Comparison of ENCODE assay signal across 1 cellular context in the genomic region with DNA sequence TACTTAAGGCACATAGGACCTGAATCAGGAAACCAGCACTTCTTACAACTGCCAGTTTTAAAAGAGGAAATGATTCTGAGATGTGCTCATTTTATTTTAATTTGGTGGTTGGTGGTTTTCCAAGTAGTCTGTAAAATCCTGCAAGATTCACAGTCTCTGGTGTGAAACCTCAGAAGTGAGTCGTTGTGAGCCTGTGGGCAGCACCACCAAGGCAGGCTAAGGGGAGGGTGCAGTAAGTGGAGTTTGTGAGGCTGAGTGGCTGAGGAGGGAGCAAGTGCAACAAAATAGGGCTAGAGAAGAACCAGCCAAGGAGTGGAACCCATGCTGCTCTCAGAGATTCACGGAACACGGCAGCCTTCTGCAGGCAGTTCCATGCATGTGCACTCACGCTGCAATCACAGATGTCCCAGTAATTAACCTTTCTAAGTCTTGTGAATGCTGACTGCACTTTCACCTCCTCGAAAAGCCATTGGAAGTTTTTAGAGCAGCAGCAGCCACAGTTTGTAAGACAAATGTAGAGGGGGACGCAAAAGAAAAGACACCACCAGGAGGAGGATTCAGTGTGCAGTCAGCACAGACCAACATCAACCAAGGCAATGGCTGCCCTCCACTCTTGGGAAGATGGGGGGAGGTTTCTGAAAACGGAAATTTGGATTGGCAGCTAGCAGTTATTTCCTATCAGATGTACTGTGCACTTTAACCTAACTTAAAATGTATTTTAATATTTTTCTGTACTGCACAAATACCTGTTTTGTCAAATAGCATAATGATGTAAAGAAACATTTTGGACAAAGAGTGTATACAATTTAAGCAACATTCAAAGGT.
TF ChIP-seq lines count a peak whose summit lies in the region.

No MANE protein-coding gene starts in this region.

TF ChIP-seq in HepG2, 621 proteins besides CTCF, POLR2A, EP300 and RAD21 (continued from another document):
- TF ChIP-seq KLF15 (CRISPR knock-in tag; IDR thresholded peaks at IDR 0.05; ENCODE audit: borderline replicate concordance) (no peak), NFE2L1 (CRISPR knock-in tag; IDR thresholded peaks at IDR 0.05; ENCODE audit: borderline replicate concordance) (no peak), NR2F2 (IDR thresholded peaks at IDR 0.05; ENCODE audit: borderline replicate concordance, low read depth) (no peak), ESRRA (CRISPR knock-in tag; IDR thresholded peaks at IDR 0.05; ENCODE audit: low read depth) (no peak), GTF2F1 (IDR thresholded peaks at IDR 0.05; ENCODE audit: low read length) (no peak), ZBTB42 (CRISPR knock-in tag; IDR thresholded peaks at IDR 0.05) (no peak)
- TF ChIP-seq, protein P1, sequence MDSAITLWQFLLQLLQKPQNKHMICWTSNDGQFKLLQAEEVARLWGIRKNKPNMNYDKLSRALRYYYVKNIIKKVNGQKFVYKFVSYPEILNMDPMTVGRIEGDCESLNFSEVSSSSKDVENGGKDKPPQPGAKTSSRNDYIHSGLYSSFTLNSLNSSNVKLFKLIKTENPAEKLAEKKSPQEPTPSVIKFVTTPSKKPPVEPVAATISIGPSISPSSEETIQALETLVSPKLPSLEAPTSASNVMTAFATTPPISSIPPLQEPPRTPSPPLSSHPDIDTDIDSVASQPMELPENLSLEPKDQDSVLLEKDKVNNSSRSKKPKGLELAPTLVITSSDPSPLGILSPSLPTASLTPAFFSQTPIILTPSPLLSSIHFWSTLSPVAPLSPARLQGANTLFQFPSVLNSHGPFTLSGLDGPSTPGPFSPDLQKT (CRISPR knock-in tag; IDR thresholded peaks at IDR 0.05; ENCODE audit: borderline replicate concordance), result no peak
